ENCODE assay signal across 27 cellular contexts in genomic region chr3:169952045-169952444, GRCh38. TPM values are rescaled to one million over a fixed set of nuclear protein-coding genes. Genes with fewer than 3 reads are reported as not detected.
A peak's percentile ranks its signal among the peaks of the same experiment; 100 is the strongest.
DNase-seq lines count a peak whose midpoint lies in the region; ATAC-seq, FAIRE-seq and TF ChIP-seq lines count a peak whose summit lies in the region.
"Had no signal": no experiment of that assay in that cellular context is flagged by ENCODE, and none has a peak within 500 bp of the region (broad histone marks: within the 10 kb centered on the region; RNA-seq: fewer than 3 reads in every experiment).

No MANE protein-coding gene starts in this region.

- H3K27me3 ChIP-seq in naive thymus-derived CD4-positive, alpha-beta T cell (ENCODE audit: control insufficient read depth in 2 of 2, insufficient read depth in 2 of 2, low read length in 2 of 2) = no peaks in the 10 kb centered on the region
- H3K27me3 ChIP-seq: adrenal gland, brain microvascular endothelial cell had no signal

- peaks cover 0 to 6% (median 0%) of the 10 kb centered on the region in 7 donors for H3K4me1 Mint-ChIP-seq in naive thymus-derived CD4-positive, alpha-beta T cell
- H3K4me1 Mint-ChIP-seq in activated naive CD4-positive, alpha-beta T cell treated with anti-CD3 and anti-CD28 coated beads, Interleukin-2, amount 10 ng/mL, durations not matched to agents 7 days and 5 days = peaks cover 3% of the 10 kb centered on the region
- H3K4me1 Mint-ChIP-seq: activated CD4-positive, alpha-beta memory T cell treated with anti-CD3 and anti-CD28 coated beads, Interleukin-2, amount 10 ng/mL, durations not matched to agents 7 days and 5 days; GM23338 had no signal

- no peaks in the 10 kb centered on the region for H3K4me1 ChIP-seq in naive thymus-derived CD4-positive, alpha-beta T cell (ENCODE audit: control insufficient read depth in 2 of 2, insufficient read depth in 2 of 2, low read length in 2 of 2)
- H3K4me1 ChIP-seq: adrenal gland, esophagus squamous epithelium had no signal

- peaks cover 0 to 5% (median 3%) of the 10 kb centered on the region in 5 donors for H3K36me3 Mint-ChIP-seq in naive thymus-derived CD4-positive, alpha-beta T cell
- no peaks in the 10 kb centered on the region for H3K36me3 Mint-ChIP-seq in activated naive CD4-positive, alpha-beta T cell treated with anti-CD3 and anti-CD28 coated beads, Interleukin-2, amount 10 ng/mL, durations not matched to agents 7 days and 5 days

- ATAC-seq in naive thymus-derived CD4-positive, alpha-beta T cell = peak; percentile 78
- no peak for ATAC-seq in SK-N-SH treated with all-trans-retinoic acid at 6 μM for 48 hours
- ATAC-seq: GM23338 had no signal

- no peaks in the 10 kb centered on the region for H3K9me3 ChIP-seq in naive thymus-derived CD4-positive, alpha-beta T cell (ENCODE audit: control insufficient read depth in 2 of 3, low read length in 3 of 3)
- H3K9me3 ChIP-seq: adrenal gland, esophagus squamous epithelium had no signal

- POLR2A ChIA-PET in naive thymus-derived CD4-positive, alpha-beta T cell (lab: Charles Lee) = no interaction called here
- POLR2A ChIA-PET in HEK293T (lab: Yijun Ruan, JAX) = no interaction called here

- DNase-seq in GM12891 (ENCODE audit: insufficient read length, low spot score) (no peak), MV-4-11 (lab: John Stamatoyannopoulos, UW) (peak; percentile 87), amniotic epithelial cell (ENCODE audit: low read depth) (peak; percentile 65), erythroblast (lab: John Stamatoyannopoulos, UW) (no peak), HEK293T (ENCODE audit: extremely low spot score) (no peak)
- DNase-seq in naive thymus-derived CD4-positive, alpha-beta T cell = no peak
- no peak for DNase-seq in activated naive CD4-positive, alpha-beta T cell treated with anti-CD3 and anti-CD28 coated beads, Interleukin-2, amount 10 ng/mL, durations not matched to agents 7 days and 5 days
- DNase-seq: activated CD4-positive, alpha-beta memory T cell treated with anti-CD3 and anti-CD28 coated beads, Interleukin-2, amount 10 ng/mL, durations not matched to agents 7 days and 5 days; activated effector memory CD4-positive, alpha-beta T cell treated with anti-CD3 and anti-CD28 coated beads, Interleukin-2, amount 50 U/mL, for 16 hours; adrenal gland; brain microvascular endothelial cell; CD4-positive, alpha-beta T cell; effector memory CD4-positive, alpha-beta T cell; esophagus squamous epithelium; KBM-7; MM.1S; NCI-H524 treated with DMSO at 0.1 percent for 48 hours; nephron progenitor cell; posterior cingulate gyrus; SW 1271 had no signal

- H3K27ac Mint-ChIP-seq in naive thymus-derived CD4-positive, alpha-beta T cell = no peak overlapping the region
- H3K27ac Mint-ChIP-seq in activated naive CD4-positive, alpha-beta T cell treated with anti-CD3 and anti-CD28 coated beads, Interleukin-2, amount 10 ng/mL, durations not matched to agents 7 days and 5 days = no peak overlapping the region
- H3K27ac Mint-ChIP-seq: activated CD4-positive, alpha-beta memory T cell treated with anti-CD3 and anti-CD28 coated beads, Interleukin-2, amount 10 ng/mL, durations not matched to agents 7 days and 5 days; CD4-positive, alpha-beta T cell; GM23338; nephron progenitor cell had no signal

- peak; percentile 79 for FAIRE-seq in GM12891 (lab: Jason Lieb, UNC)
- FAIRE-seq: colon, islet of Langerhans had no signal

- peaks cover 0 to 7% (median 0%) of the 10 kb centered on the region in 11 donors for H3K9me3 Mint-ChIP-seq in naive thymus-derived CD4-positive, alpha-beta T cell
- H3K9me3 Mint-ChIP-seq in activated naive CD4-positive, alpha-beta T cell treated with anti-CD3 and anti-CD28 coated beads, Interleukin-2, amount 10 ng/mL, durations not matched to agents 7 days and 5 days = no peaks in the 10 kb centered on the region
- H3K9me3 Mint-ChIP-seq: activated CD4-positive, alpha-beta memory T cell treated with anti-CD3 and anti-CD28 coated beads, Interleukin-2, amount 10 ng/mL, durations not matched to agents 7 days and 5 days; CD4-positive, alpha-beta T cell; GM23338 had no signal

- TF ChIP-seq POLR2A in GM12891 (IDR thresholded peaks at IDR 0.05; ENCODE audit: low read depth, low read length) = no peak
- no peak for TF ChIP-seq POLR2A in erythroblast (IDR thresholded peaks at IDR 0.05; ENCODE audit: low read length)

- no peak overlapping the region for H3K4me3 Mint-ChIP-seq in naive thymus-derived CD4-positive, alpha-beta T cell
- H3K4me3 Mint-ChIP-seq in activated naive CD4-positive, alpha-beta T cell treated with anti-CD3 and anti-CD28 coated beads, Interleukin-2, amount 10 ng/mL, durations not matched to agents 7 days and 5 days = no peak overlapping the region
- H3K4me3 Mint-ChIP-seq: activated CD4-positive, alpha-beta memory T cell treated with anti-CD3 and anti-CD28 coated beads, Interleukin-2, amount 10 ng/mL, durations not matched to agents 7 days and 5 days; CD4-positive, alpha-beta T cell; GM23338; nephron progenitor cell had no signal

- H3K36me3 ChIP-seq in naive thymus-derived CD4-positive, alpha-beta T cell (ENCODE audit: control insufficient read depth in 2 of 3, insufficient read depth in 3 of 3, low read length in 3 of 3) = no peaks in the 10 kb centered on the region
- H3K36me3 ChIP-seq: adrenal gland, brain microvascular endothelial cell, esophagus squamous epithelium had no signal

- H3K4me3 ChIP-seq in naive thymus-derived CD4-positive, alpha-beta T cell (ENCODE audit: low read length) = no peak overlapping the region
- H3K4me3 ChIP-seq: adrenal gland, esophagus squamous epithelium, GM23338 had no signal

- no peak overlapping the region for H3K27ac ChIP-seq in naive thymus-derived CD4-positive, alpha-beta T cell (ENCODE audit: low read depth, low read length)
- H3K27ac ChIP-seq: adrenal gland, brain microvascular endothelial cell, esophagus squamous epithelium, RWPE1 had no signal

- peaks cover 0 to 13% (median 2%) of the 10 kb centered on the region in 5 donors for H3K27me3 Mint-ChIP-seq in naive thymus-derived CD4-positive, alpha-beta T cell
- H3K27me3 Mint-ChIP-seq in activated naive CD4-positive, alpha-beta T cell treated with anti-CD3 and anti-CD28 coated beads, Interleukin-2, amount 10 ng/mL, durations not matched to agents 7 days and 5 days = no peaks in the 10 kb centered on the region
- H3K27me3 Mint-ChIP-seq: activated CD4-positive, alpha-beta memory T cell treated with anti-CD3 and anti-CD28 coated beads, Interleukin-2, amount 10 ng/mL, durations not matched to agents 7 days and 5 days had no signal

- intact Hi-C loops in naive thymus-derived CD4-positive, alpha-beta T cell (cut with micrococcal nuclease) = no loop called here

- CTCF ChIA-PET in naive thymus-derived CD4-positive, alpha-beta T cell (lab: Charles Lee) = no interaction called here
- CTCF ChIA-PET in activated naive CD4-positive, alpha-beta T cell treated with anti-CD3 and anti-CD28 coated beads, Interleukin-2, amount 10 ng/mL, durations not matched to agents 7 days and 5 days (lab: Charles Lee) = no interaction called here
- CTCF ChIA-PET in HEK293T (lab: Yijun Ruan, JAX) = no interaction called here

TF ChIP-seq in GM12891, 5 proteins besides CTCF, POLR2A, EP300 and RAD21:
- no peak for TF ChIP-seq SPI1 (IDR thresholded peaks at IDR 0.05; ENCODE audit: low read depth, low read length)
- TF ChIP-seq PAX5 (IDR thresholded peaks at IDR 0.05; ENCODE audit: insufficient read depth, low read length, severe bottlenecking) = no peak
- TF ChIP-seq POU2F2 (IDR thresholded peaks at IDR 0.05; ENCODE audit: low read depth, low read length) = no peak
- TF ChIP-seq POLR2AphosphoS5 (IDR thresholded peaks at IDR 0.05; ENCODE audit: low read depth, low read length) = no peak
- TF ChIP-seq TAF1 (IDR thresholded peaks at IDR 0.05; ENCODE audit: low read depth, low read length) = no peak

TF ChIP-seq in SK-N-SH treated with all-trans-retinoic acid at 6 μM for 48 hours, 23 proteins besides CTCF, POLR2A, EP300 and RAD21 (continues in another document):
- TF ChIP-seq GLIS3 (CRISPR knock-in tag; IDR thresholded peaks at IDR 0.05) (no peak), BACH2 (CRISPR knock-in tag; IDR thresholded peaks at IDR 0.05; ENCODE audit: borderline replicate concordance) (no peak), RARB (CRISPR knock-in tag; IDR thresholded peaks at IDR 0.05) (no peak), SNAI2 (CRISPR knock-in tag; IDR thresholded peaks at IDR 0.05) (no peak)

TF ChIP-seq in HEK293T, 16 proteins besides CTCF, POLR2A, EP300 and RAD21:
- TF ChIP-seq TARDBP (IDR thresholded peaks at IDR 0.05) (no peak), NFRKB (IDR thresholded peaks at IDR 0.05) (no peak), FOXM1 (IDR thresholded peaks at IDR 0.05; ENCODE audit: borderline replicate concordance) (no peak), CTBP1 (IDR thresholded peaks at IDR 0.05; ENCODE audit: borderline replicate concordance) (no peak), BHLHE40 (IDR thresholded peaks at IDR 0.05; ENCODE audit: borderline replicate concordance) (no peak), ELF4 (IDR thresholded peaks at IDR 0.05) (no peak), SUZ12 (IDR thresholded peaks at IDR 0.05) (no peak), FOXA1 (IDR thresholded peaks at IDR 0.05) (no peak), SP1 (IDR thresholded peaks at IDR 0.05) (no peak), ZNF384 (IDR thresholded peaks at IDR 0.05) (no peak), L3MBTL2 (conservative IDR thresholded peaks at IDR 0.05) (no peak), HDGF (IDR thresholded peaks at IDR 0.05; ENCODE audit: borderline replicate concordance) (no peak), FOXK2 (IDR thresholded peaks at IDR 0.05) (no peak), ARNT (IDR thresholded peaks at IDR 0.05) (no peak), LEF1 (IDR thresholded peaks at IDR 0.05; ENCODE audit: borderline replicate concordance) (no peak)
- TF ChIP-seq, protein P1, sequence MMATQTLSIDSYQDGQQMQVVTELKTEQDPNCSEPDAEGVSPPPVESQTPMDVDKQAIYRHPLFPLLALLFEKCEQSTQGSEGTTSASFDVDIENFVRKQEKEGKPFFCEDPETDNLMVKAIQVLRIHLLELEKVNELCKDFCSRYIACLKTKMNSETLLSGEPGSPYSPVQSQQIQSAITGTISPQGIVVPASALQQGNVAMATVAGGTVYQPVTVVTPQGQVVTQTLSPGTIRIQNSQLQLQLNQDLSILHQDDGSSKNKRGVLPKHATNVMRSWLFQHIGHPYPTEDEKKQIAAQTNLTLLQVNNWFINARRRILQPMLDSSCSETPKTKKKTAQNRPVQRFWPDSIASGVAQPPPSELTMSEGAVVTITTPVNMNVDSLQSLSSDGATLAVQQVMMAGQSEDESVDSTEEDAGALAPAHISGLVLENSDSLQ (IDR thresholded peaks at IDR 0.05) = no peak

RNA-seq across cellular contexts. Expression of gene SEC62, which starts 14.6 kb away (rescaled TPM):
- 61.2 TPM for polyA plus RNA-seq in GM12891 (2012; ENCODE audit: low read depth, missing spikeins)
- 100 to 1,000 TPM in 3 of 5 experiments, 10 to 100 TPM in 2; 75.2 to 156 (median 110) TPM for total RNA-seq in naive thymus-derived CD4-positive, alpha-beta T cell
- polyA plus RNA-seq in naive thymus-derived CD4-positive, alpha-beta T cell = 100 to 1,000 TPM in 1 of 2 donors, 10 to 100 TPM in 1; 68.1 to 253 TPM

RNA-seq across cellular contexts. Expression of gene SAMD7, which starts 40.7 kb away (rescaled TPM):
- not detected for polyA plus RNA-seq in GM12891 (2012; ENCODE audit: low read depth, missing spikeins)
- total RNA-seq in naive thymus-derived CD4-positive, alpha-beta T cell = not detected
- not detected for polyA plus RNA-seq in naive thymus-derived CD4-positive, alpha-beta T cell
- total RNA-seq: activated CD4-positive, alpha-beta memory T cell treated with anti-CD3 and anti-CD28 coated beads, Interleukin-2, amount 10 ng/mL, durations not matched to agents 7 days and 5 days; adrenal gland; CD4-positive, alpha-beta T cell; esophagus squamous epithelium; GM23338; HT-29; lower leg skin had no signal
- polyA plus RNA-seq: adrenal gland, GM23338 had no signal

Comparison
In these comparisons a context has a peak if more than half of its experiments do, and no peak if none do; other contexts are left out.
1. DNase-seq: peak in MV-4-11 (single experiment) and amniotic epithelial cell (single experiment); none in GM12891 (single experiment), naive thymus-derived CD4-positive, alpha-beta T cell (0 of 9), activated naive CD4-positive, alpha-beta T cell treated with anti-CD3 and anti-CD28 coated beads, Interleukin-2, amount 10 ng/mL, durations not matched to agents 7 days and 5 days (single experiment), erythroblast (0 of 2) and HEK293T (single experiment).